Comparison of ENCODE assay signal across 14 cellular contexts in the genomic region with DNA sequence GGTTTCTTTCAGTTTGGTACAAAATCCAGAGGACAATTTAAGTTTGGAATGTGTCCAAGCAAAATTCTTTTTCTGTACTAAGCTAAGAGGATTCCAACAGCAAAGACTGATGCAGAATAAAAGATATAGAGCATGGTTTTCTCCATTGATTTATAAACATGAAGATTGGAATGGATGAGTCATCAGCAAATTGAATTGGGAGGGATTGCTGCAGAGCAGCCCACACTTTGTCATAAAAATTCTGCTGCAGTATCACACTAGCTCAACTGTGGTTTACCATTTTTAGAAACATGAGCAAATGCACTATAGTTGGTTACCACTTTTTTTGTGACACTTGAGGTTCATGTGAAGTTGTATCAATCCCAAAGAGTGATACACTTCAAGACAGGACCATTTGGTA. TPM values are rescaled to one million over a fixed set of nuclear protein-coding genes. Genes with fewer than 3 reads are reported as not detected.
DNase-seq lines count a peak whose midpoint lies in the region; ATAC-seq and TF ChIP-seq lines count a peak whose summit lies in the region.
"Had no signal": no experiment of that assay in that cellular context is flagged by ENCODE, and none has a peak within 500 bp of the region (broad histone marks: within the 10 kb centered on the region; RNA-seq: fewer than 3 reads in every experiment).

No MANE protein-coding gene starts in this region.

- CTCF ChIA-PET in activated CD4-positive, alpha-beta T cell treated with anti-CD3 and anti-CD28 coated beads for 36 hours (lab: Charles Lee), result interaction anchor here (0.5 to 1.3 kb wide), 4 partner anchors 11 to 634 kb away, joined by 3 to 5 read pairs (median 3); no protein-coding TSS in a partner anchor

- TF ChIP-seq CTCF in fibroblast of mammary gland (conservative IDR thresholded peaks at IDR 0.05; ENCODE audit: control insufficient read depth, insufficient read depth, low read depth, low read length) (no peak), upper lobe of right lung (IDR thresholded peaks at IDR 0.05) (no peak)

- no peaks in the 10 kb centered on the region for H3K9me3 Mint-ChIP-seq in activated CD4-positive, alpha-beta T cell treated with anti-CD3 and anti-CD28 coated beads for 36 hours (ENCODE audit: low read depth)
- H3K9me3 Mint-ChIP-seq in effector memory CD8-positive, alpha-beta T cell, result peaks cover 0 to 1% of the 10 kb centered on the region in 2 donors
- H3K9me3 Mint-ChIP-seq: activated B cell treated with CpG ODN at 0.5 μM for 24 hours, natural killer cell had no signal

- H3K36me3 Mint-ChIP-seq in activated CD4-positive, alpha-beta T cell treated with anti-CD3 and anti-CD28 coated beads for 36 hours (ENCODE audit: low read depth), result no peaks in the 10 kb centered on the region
- H3K36me3 Mint-ChIP-seq in effector memory CD8-positive, alpha-beta T cell (ENCODE audit: insufficient read depth), result no peaks in the 10 kb centered on the region
- H3K36me3 Mint-ChIP-seq: natural killer cell had no signal

- H3K27me3 Mint-ChIP-seq in activated CD4-positive, alpha-beta T cell treated with anti-CD3 and anti-CD28 coated beads for 36 hours, result peaks cover 11% of the 10 kb centered on the region
- H3K27me3 Mint-ChIP-seq in effector memory CD8-positive, alpha-beta T cell, result peaks cover 11 to 36% of the 10 kb centered on the region in 2 donors

- no peaks in the 10 kb centered on the region for H3K9me3 ChIP-seq in SJSA1 (replicated peaks)
- no peaks in the 10 kb centered on the region for H3K9me3 ChIP-seq in upper lobe of right lung

- peak; percentile 64 for ATAC-seq in activated CD4-positive, alpha-beta T cell treated with anti-CD3 and anti-CD28 coated beads for 36 hours
- ATAC-seq in GM19467 (IDR thresholded peaks at IDR 0.05; ENCODE audit: unreplicated experiment), result no peak
- ATAC-seq in effector memory CD8-positive, alpha-beta T cell (replicated peaks), result no peak
- no peak for ATAC-seq in upper lobe of right lung
- ATAC-seq: natural killer cell had no signal

- POLR2A ChIA-PET in activated CD4-positive, alpha-beta T cell treated with anti-CD3 and anti-CD28 coated beads for 36 hours (lab: Charles Lee), result no interaction called here

- H3K27ac ChIP-seq in SJSA1 (peak overlapping the region; percentile 49), substantia nigra (ENCODE audit: low read depth, low read length, poor library complexity, severe bottlenecking) (peak overlapping the region; percentile 88), upper lobe of right lung (no peak overlapping the region)
- H3K27ac ChIP-seq: RWPE1 had no signal

- H3K4me3 Mint-ChIP-seq in activated CD4-positive, alpha-beta T cell treated with anti-CD3 and anti-CD28 coated beads for 36 hours, result no peak overlapping the region
- H3K4me3 Mint-ChIP-seq in effector memory CD8-positive, alpha-beta T cell, result no peak overlapping the region
- H3K4me3 Mint-ChIP-seq: activated B cell treated with CpG ODN at 0.5 μM for 24 hours, natural killer cell had no signal

- intact Hi-C loops in activated CD4-positive, alpha-beta T cell treated with anti-CD3 and anti-CD28 coated beads for 36 hours (cut with DNase I, micrococcal nuclease), result no loop called here
- intact Hi-C loops in upper lobe of right lung (cut with DNase I), result no loop called here

- no peak overlapping the region for H3K27ac Mint-ChIP-seq in activated CD4-positive, alpha-beta T cell treated with anti-CD3 and anti-CD28 coated beads for 36 hours
- H3K27ac Mint-ChIP-seq in effector memory CD8-positive, alpha-beta T cell, result no peak overlapping the region
- H3K27ac Mint-ChIP-seq: activated B cell treated with CpG ODN at 0.5 μM for 24 hours, natural killer cell had no signal

- H3K27me3 ChIP-seq in SJSA1 (replicated peaks) (no peaks in the 10 kb centered on the region), upper lobe of right lung (no peaks in the 10 kb centered on the region)

- H3K4me1 ChIP-seq in SJSA1 (replicated peaks) (peaks cover 43% of the 10 kb centered on the region), upper lobe of right lung (peaks cover 5% of the 10 kb centered on the region)

- H3K4me3 ChIP-seq in SJSA1 (no peak overlapping the region), fibroblast of mammary gland (ENCODE audit: control insufficient read depth, low read depth, low read length) (no peak overlapping the region), upper lobe of right lung (no peak overlapping the region)

- no peak for DNase-seq in activated CD4-positive, alpha-beta T cell treated with anti-CD3 and anti-CD28 coated beads for 36 hours
- no peak for DNase-seq in activated CD4-positive, alpha-beta T cell treated with anti-CD3 and anti-CD28 coated beads, Interleukin-2, amount 50 U/mL, for 1 hour
- DNase-seq in SJSA1 (ENCODE audit: low read depth in 1 of 2, low spot score in 2 of 2) (peak; percentile 46 to 77), fibroblast of mammary gland (ENCODE audit: low read depth) (peak; percentile 83), substantia nigra (lab: John Stamatoyannopoulos, UW) (no peak), upper lobe of right lung (no peak)
- no peak for DNase-seq in effector memory CD8-positive, alpha-beta T cell
- DNase-seq: 8988T; activated B cell treated with CpG ODN at 0.5 μM for 24 hours; natural killer cell; NCI-H2081; stimulated activated naive CD4-positive, alpha-beta T cell had no signal

- H3K36me3 ChIP-seq in SJSA1, result no peaks in the 10 kb centered on the region
- no peaks in the 10 kb centered on the region for H3K36me3 ChIP-seq in upper lobe of right lung

- no peaks in the 10 kb centered on the region for H3K4me1 Mint-ChIP-seq in activated CD4-positive, alpha-beta T cell treated with anti-CD3 and anti-CD28 coated beads for 36 hours
- H3K4me1 Mint-ChIP-seq in effector memory CD8-positive, alpha-beta T cell (ENCODE audit: low read depth in 2 of 2), result no peaks in the 10 kb centered on the region
- H3K4me1 Mint-ChIP-seq: activated B cell treated with CpG ODN at 0.5 μM for 24 hours, natural killer cell had no signal

RNA-seq across cellular contexts. Expression of gene LARP6, which starts 16.1 kb away (rescaled TPM):
- under 1 TPM in 1 of 2 experiments, not detected in 1; 0.14 TPM for total RNA-seq in activated CD4-positive, alpha-beta T cell treated with anti-CD3 and anti-CD28 coated beads for 36 hours
- total RNA-seq in SJSA1 (2014; rRNA removed; shearing (Covaris generic)), result 59.1 and 81.5 TPM in 2 replicates
- total RNA-seq in upper lobe of right lung, result 6.2 TPM
- total RNA-seq: activated B cell treated with CpG ODN at 0.5 μM for 24 hours, natural killer cell had no signal

RNA-seq across cellular contexts. Expression of gene THAP10, which starts 22.2 kb away (rescaled TPM):
- under 1 TPM; 0.12 to 0.27 TPM for total RNA-seq in activated CD4-positive, alpha-beta T cell treated with anti-CD3 and anti-CD28 coated beads for 36 hours
- total RNA-seq in SJSA1 (2014; rRNA removed; shearing (Covaris generic)), result 3.9 and 10.7 TPM in 2 replicates
- 1.5 TPM for total RNA-seq in upper lobe of right lung
- total RNA-seq: natural killer cell had no signal

RNA-seq across cellular contexts. Expression of gene LRRC49, which starts 22.6 kb away (rescaled TPM):
- total RNA-seq in activated CD4-positive, alpha-beta T cell treated with anti-CD3 and anti-CD28 coated beads for 36 hours, result under 1 TPM; 0.14 to 0.62 TPM
- total RNA-seq in SJSA1 (2014; rRNA removed; shearing (Covaris generic)), result 5.1 and 12.1 TPM in 2 replicates
- total RNA-seq in upper lobe of right lung, result 4.3 TPM

Comparison
In these comparisons a context has a peak if more than half of its experiments do, and no peak if none do; other contexts are left out.
1. DNase-seq: peak in SJSA1 (2 of 2) and fibroblast of mammary gland (single experiment); none in activated CD4-positive, alpha-beta T cell treated with anti-CD3 and anti-CD28 coated beads for 36 hours (single experiment), activated CD4-positive, alpha-beta T cell treated with anti-CD3 and anti-CD28 coated beads, Interleukin-2, amount 50 U/mL, for 1 hour (single experiment), substantia nigra (0 of 49), effector memory CD8-positive, alpha-beta T cell (0 of 3) and upper lobe of right lung (single experiment).